In genomic region chr18:39396168-39396567, GRCh38 we compare ENCODE assay signal across 30 cellular contexts.
"Had no signal": no experiment of that assay in that cellular context is flagged by ENCODE, and none has a peak within 500 bp of the region (broad histone marks: within the 10 kb centered on the region; RNA-seq: fewer than 3 reads in every experiment).

No MANE protein-coding gene starts in this region.

- H3K4me1 ChIP-seq: colonic mucosa, esophagus squamous epithelium had no signal

- H3K27me3 ChIP-seq: brain microvascular endothelial cell, colonic mucosa, dorsolateral prefrontal cortex, esophagus squamous epithelium had no signal

- H3K36me3 ChIP-seq: brain microvascular endothelial cell, colonic mucosa, esophagus squamous epithelium had no signal

- H3K4me3 ChIP-seq: colonic mucosa, dorsolateral prefrontal cortex, esophagus squamous epithelium had no signal

- H3K4me1 Mint-ChIP-seq: activated B cell treated with CpG ODN at 0.5 μM for 24 hours; activated T-helper 17 cell treated with anti-CD3 and anti-CD28 coated beads, Interleukin-2, amount 50 U/mL, for 72 hours had no signal

- FAIRE-seq: astrocyte, bronchial epithelial cell, endothelial cell of umbilical vein had no signal

- H3K27me3 Mint-ChIP-seq: activated B cell treated with CpG ODN at 0.5 μM for 24 hours; activated CD8-positive, alpha-beta T cell treated with anti-CD3 and anti-CD28 coated beads for 36 hours; activated naive CD8-positive, alpha-beta T cell; activated T-helper 17 cell treated with anti-CD3 and anti-CD28 coated beads, Interleukin-2, amount 50 U/mL, for 72 hours; dendritic cell treated with granulocyte-macrophage colony-stimulating factor and Interleukin-4, amounts not matched to agents 40 ng/mL and 50 ng/mL, for 4 days had no signal

- H3K27ac Mint-ChIP-seq: activated B cell treated with CpG ODN at 0.5 μM for 24 hours; activated CD8-positive, alpha-beta T cell treated with anti-CD3 and anti-CD28 coated beads for 36 hours; activated naive CD8-positive, alpha-beta T cell; activated T-helper 17 cell treated with anti-CD3 and anti-CD28 coated beads, Interleukin-2, amount 50 U/mL, for 72 hours; dendritic cell treated with granulocyte-macrophage colony-stimulating factor and Interleukin-4, amounts not matched to agents 40 ng/mL and 50 ng/mL, for 4 days had no signal

- H3K9me3 ChIP-seq: colonic mucosa, esophagus squamous epithelium had no signal

- H3K4me3 Mint-ChIP-seq: activated B cell treated with CpG ODN at 0.5 μM for 24 hours; activated CD8-positive, alpha-beta T cell treated with anti-CD3 and anti-CD28 coated beads for 36 hours; activated naive CD8-positive, alpha-beta T cell; activated T-cell treated with anti-CD3 and anti-CD28 coated beads, Interleukin-2, amount 50 U/mL, for 4 hours; activated T-helper 17 cell treated with anti-CD3 and anti-CD28 coated beads, Interleukin-2, amount 50 U/mL, for 72 hours; dendritic cell treated with granulocyte-macrophage colony-stimulating factor and Interleukin-4, amounts not matched to agents 40 ng/mL and 50 ng/mL, for 4 days had no signal

- H3K27ac ChIP-seq: brain microvascular endothelial cell, colonic mucosa, dorsolateral prefrontal cortex, epithelial cell of prostate, esophagus squamous epithelium, VCaP had no signal

- DNase-seq: activated B cell treated with CpG ODN at 0.5 μM for 24 hours; activated CD4-positive, alpha-beta T cell treated with anti-CD3 and anti-CD28 coated beads for 48 hours; activated CD4-positive, alpha-beta T cell treated with anti-CD3 and anti-CD28 coated beads, Interleukin-2, amount 50 U/mL, for 1 hour; activated CD4-positive, alpha-beta T cell treated with anti-CD3 and anti-CD28 coated beads, Interleukin-2, amount 50 U/mL, for 48 hours; activated CD8-positive, alpha-beta memory T cell treated with anti-CD3 and anti-CD28 coated beads for 24 hours; activated CD8-positive, alpha-beta T cell treated with anti-CD3 and anti-CD28 coated beads for 36 hours; activated effector memory CD4-positive, alpha-beta T cell treated with Interleukin-2 at 50 U/mL for 16 hours; activated gamma-delta T cell treated with Interleukin-2 at 50 U/mL for 16 hours; activated naive CD4-positive, alpha-beta T cell treated with anti-CD3 and anti-CD28 coated beads, Interleukin-2, amount 50 U/mL, for 16 hours; activated naive CD4-positive, alpha-beta T cell treated with Interleukin-2 at 50 U/mL for 16 hours; activated T-cell treated with anti-CD3 and anti-CD28 coated beads, Interleukin-2, amount 50 U/mL, for 4 hours; amniotic stem cell; anterior cingulate cortex; brain microvascular endothelial cell; colonic mucosa; dorsolateral prefrontal cortex; effector memory CD4-positive, alpha-beta T cell; esophagus squamous epithelium; foreskin melanocyte; head of caudate nucleus; T-helper 2 cell had no signal

- ATAC-seq: activated CD4-positive, CD25-positive, alpha-beta regulatory T cell treated with anti-CD3 and anti-CD28 coated beads, Interleukin-2, amount 50 U/mL, for 24 hours; activated CD8-positive, alpha-beta T cell treated with anti-CD3 and anti-CD28 coated beads for 36 hours; activated T-cell treated with anti-CD3 and anti-CD28 coated beads, Interleukin-2, amount 50 U/mL, for 4 hours; activated T-helper 17 cell treated with anti-CD3 and anti-CD28 coated beads, Interleukin-2, amount 50 U/mL, for 72 hours had no signal

- H3K36me3 Mint-ChIP-seq: activated naive CD8-positive, alpha-beta T cell had no signal
